ENCODE assay signal across 8 cellular contexts in genomic region chr17:1515640-1516402, GRCh38. TPM values are rescaled to one million over a fixed set of nuclear protein-coding genes. Genes with fewer than 3 reads are reported as not detected.
DNase-seq lines count a peak whose midpoint lies in the region; ATAC-seq, FAIRE-seq and TF ChIP-seq lines count a peak whose summit lies in the region.

No MANE protein-coding gene starts in this region.

- no peaks in the 10 kb centered on the region for H3K27me3 ChIP-seq in HUES6 (ENCODE audit: control insufficient read depth, insufficient read depth, low read length)

- peak overlapping the region; percentile 88 for H3K4me3 Mint-ChIP-seq in progenitor cell of endocrine pancreas (ENCODE audit: low read depth)

- H3K4me1 ChIP-seq in HUES6 (ENCODE audit: control insufficient read depth, insufficient read depth, low read length) = peaks cover 6% of the 10 kb centered on the region

- H3K36me3 Mint-ChIP-seq in progenitor cell of endocrine pancreas (ENCODE audit: insufficient read depth) = peaks cover 1% of the 10 kb centered on the region

- H3K4me1 Mint-ChIP-seq in progenitor cell of endocrine pancreas (ENCODE audit: low read depth) = peaks cover 8% of the 10 kb centered on the region

- H3K4me3 ChIP-seq in GM12864 (ENCODE audit: low read depth, low read length) (peak overlapping the region; percentile 92), HUES6 (ENCODE audit: low read depth, low read length) (peak overlapping the region; percentile 88), SK-N-MC (peak overlapping the region; percentile 91)

- no peak for TF ChIP-seq POLR2A in GM18505 (IDR thresholded peaks at IDR 0.05; ENCODE audit: borderline replicate concordance, extremely low read depth, insufficient read depth, insufficient read length)

- H3K27ac Mint-ChIP-seq in progenitor cell of endocrine pancreas = peak overlapping the region; percentile 96

- DNase-seq in GM12864 (ENCODE audit: low read depth) (peak; percentile 78), SK-N-MC (ENCODE audit: low read depth, low spot score) (no peak), amniotic epithelial cell (ENCODE audit: low read depth) (peak; percentile 91), left cardiac atrium (peak; percentile 59), progenitor cell of endocrine pancreas (ENCODE audit: low spot score, unreplicated experiment) (no peak)

- peak; percentile 76 for FAIRE-seq in A204.1 (lab: Jason Lieb, UNC)

- peak; percentile 59 for TF ChIP-seq CTCF in GM12864 (IDR thresholded peaks at IDR 0.05; ENCODE audit: low read depth, low read length, missing control alignments)
- TF ChIP-seq CTCF in progenitor cell of endocrine pancreas (IDR thresholded peaks at IDR 0.05; ENCODE audit: unreplicated experiment) = peak; percentile 58

- ATAC-seq in left cardiac atrium (peak; percentile 54 to 60), GM18505 (IDR thresholded peaks at IDR 0.05; ENCODE audit: unreplicated experiment) (no peak)

- H3K9ac ChIP-seq in HUES6 (ENCODE audit: low read length) (peak overlapping the region; percentile 81), SK-N-MC (ENCODE audit: insufficient read length) (peak overlapping the region; percentile 84)

- no peaks in the 10 kb centered on the region for H3K9me3 Mint-ChIP-seq in progenitor cell of endocrine pancreas (ENCODE audit: low read depth)

- H3K36me3 ChIP-seq in HUES6 (ENCODE audit: control insufficient read depth, insufficient read depth, low read length) (peaks cover 30% of the 10 kb centered on the region), SK-N-MC (ENCODE audit: insufficient read depth, low read length) (peaks cover 13% of the 10 kb centered on the region)

- H3K27ac ChIP-seq in HUES6 (ENCODE audit: low read depth, low read length) (peak overlapping the region; percentile 11; the same call in 1 of the 2 replicates), SK-N-MC (no peak overlapping the region)

- no peaks in the 10 kb centered on the region for H3K27me3 Mint-ChIP-seq in progenitor cell of endocrine pancreas

- intact Hi-C loops in left cardiac atrium (cut with DNase I) = loop anchor here (2.0 to 10.0 kb wide), 5 partner anchors 61 to 241 kb away; partner anchors contain the start of genes BHLHA9 (in 1 of the 2), CRK (in 1 of the 2) and TRARG1 (in 1 of the 2)

- H3K9me3 ChIP-seq in HUES6 (ENCODE audit: control insufficient read depth, insufficient read depth, low read depth, low read length) (no peaks in the 10 kb centered on the region), SK-N-MC (ENCODE audit: low read depth, low read length) (no peaks in the 10 kb centered on the region)

RNA-seq across cellular contexts. Expression of gene INPP5K, which starts 0.6 kb away (rescaled TPM):
- total RNA-seq in left cardiac atrium = 10 to 100 TPM; 29.7 to 30.1 TPM
- 27.1 and 29.8 TPM in 2 replicates for total RNA-seq in progenitor cell of endocrine pancreas

RNA-seq across cellular contexts. Expression of gene MYO1C, which starts 23.3 kb away (rescaled TPM):
- total RNA-seq in left cardiac atrium (100 to 1,000 TPM; 175 to 184 TPM), progenitor cell of endocrine pancreas (64.4 and 84.0 TPM in 2 replicates)

RNA-seq across cellular contexts. Expression of gene PITPNA, which starts 46.8 kb away (rescaled TPM):
- total RNA-seq in left cardiac atrium = 10 to 100 TPM; 43.9 to 58.3 TPM
- total RNA-seq in progenitor cell of endocrine pancreas = 63.5 and 75.0 TPM in 2 replicates

RNA-seq across cellular contexts. Expression of gene CRK, which starts 59.8 kb away (rescaled TPM):
- total RNA-seq in left cardiac atrium = 10 to 100 TPM; 37.0 to 44.4 TPM
- 41.6 and 44.8 TPM in 2 replicates for total RNA-seq in progenitor cell of endocrine pancreas

Comparison
In these comparisons a context has a peak if more than half of its experiments do, and no peak if none do; other contexts are left out.
1. DNase-seq: peak in GM12864 (single experiment), amniotic epithelial cell (single experiment) and left cardiac atrium (single experiment); none in SK-N-MC (single experiment) and progenitor cell of endocrine pancreas (single experiment).
2. Peak in every context shown above with its lines, with median percentiles within 50 percentile points of each other: H3K4me3 ChIP-seq.